ENCODE assay signal across 10 cellular contexts in genomic region chr11:67283490-67283963, GRCh38. TPM values are rescaled to one million over a fixed set of nuclear protein-coding genes. Genes with fewer than 3 reads are reported as not detected.
DNase-seq lines count a peak whose midpoint lies in the region; ATAC-seq and TF ChIP-seq lines count a peak whose summit lies in the region.
"Had no signal": no experiment of that assay in that cellular context is flagged by ENCODE, and none has a peak within 500 bp of the region (broad histone marks: within the 10 kb centered on the region; RNA-seq: fewer than 3 reads in every experiment).

No MANE protein-coding gene starts in this region.

- peaks cover 13% of the 10 kb centered on the region for H3K4me1 Mint-ChIP-seq in activated T-helper 17 cell treated with anti-CD3 and anti-CD28 coated beads, Interleukin-2, amount 50 U/mL, for 72 hours

- peaks cover 99% of the 10 kb centered on the region for H3K36me3 Mint-ChIP-seq in activated T-helper 17 cell treated with anti-CD3 and anti-CD28 coated beads, Interleukin-2, amount 50 U/mL, for 72 hours (ENCODE audit: low read depth)

- no peaks in the 10 kb centered on the region for H3K27me3 Mint-ChIP-seq in activated T-helper 17 cell treated with anti-CD3 and anti-CD28 coated beads, Interleukin-2, amount 50 U/mL, for 72 hours

- H3K4me3 ChIP-seq in mucosa of descending colon, result no peak overlapping the region

- no peak overlapping the region for H3K4me3 Mint-ChIP-seq in activated T-helper 17 cell treated with anti-CD3 and anti-CD28 coated beads, Interleukin-2, amount 50 U/mL, for 72 hours

- peak overlapping the region; percentile 100 for H3K27ac ChIP-seq in KOPT-K1 (ENCODE audit: low read depth, low read length, poor library complexity, severe bottlenecking)

- peaks cover 88% of the 10 kb centered on the region for H3K36me3 ChIP-seq in KOPT-K1 (ENCODE audit: insufficient read depth, low read length)
- H3K36me3 ChIP-seq in mucosa of descending colon (ENCODE audit: low read depth), result peaks cover 23% of the 10 kb centered on the region

- intact Hi-C loops in mucosa of descending colon (cut with DNase I, micrococcal nuclease), result no loop called here

- no peaks in the 10 kb centered on the region for H3K9me3 Mint-ChIP-seq in activated T-helper 17 cell treated with anti-CD3 and anti-CD28 coated beads, Interleukin-2, amount 50 U/mL, for 72 hours

- no peak for TF ChIP-seq CTCF in mucosa of descending colon (IDR thresholded peaks at IDR 0.05)

- peak; percentile 79 to 83 for DNase-seq in AML-193 (lab: John Stamatoyannopoulos, UW)
- peak in 2 of 3 donors; percentile 25 to 49 for DNase-seq in mucosa of descending colon
- DNase-seq in AG08395 (ENCODE audit: low spot score), result no peak
- DNase-seq in DMS53 (lab: John Stamatoyannopoulos, UW), result no peak
- DNase-seq: BE2C, NCI-H2227 treated with DMSO at 0.1 percent for 48 hours had no signal

- peaks cover 11% of the 10 kb centered on the region for H3K4me1 ChIP-seq in mucosa of descending colon (ENCODE audit: low read depth)

- ATAC-seq in activated T-helper 17 cell treated with anti-CD3 and anti-CD28 coated beads, Interleukin-2, amount 50 U/mL, for 72 hours (replicated peaks), result no peak
- ATAC-seq in mucosa of descending colon, result no peak
- no peak for ATAC-seq in GM21717 (IDR thresholded peaks at IDR 0.05; ENCODE audit: unreplicated experiment)
- no peak for ATAC-seq in GM18867 (IDR thresholded peaks at IDR 0.05; ENCODE audit: unreplicated experiment)

- H3K9me3 ChIP-seq in KOPT-K1 (ENCODE audit: insufficient read depth, low read length, poor library complexity, severe bottlenecking) (no peaks in the 10 kb centered on the region), mucosa of descending colon (no peaks in the 10 kb centered on the region)
- H3K9me3 ChIP-seq: BE2C had no signal

- H3K27ac Mint-ChIP-seq in activated T-helper 17 cell treated with anti-CD3 and anti-CD28 coated beads, Interleukin-2, amount 50 U/mL, for 72 hours, result peak overlapping the region; percentile 36

RNA-seq across cellular contexts. Expression of gene ANKRD13D, which starts 5.6 kb away (rescaled TPM):
- total RNA-seq in activated T-helper 17 cell treated with anti-CD3 and anti-CD28 coated beads, Interleukin-2, amount 50 U/mL, for 72 hours, result 100 to 1,000 TPM; 102 to 137 TPM
- 10 to 100 TPM; 20.0 to 46.3 (median 26.7) TPM for total RNA-seq in mucosa of descending colon

RNA-seq across cellular contexts. Expression of gene GRK2, which starts 17.3 kb away (rescaled TPM):
- total RNA-seq in activated T-helper 17 cell treated with anti-CD3 and anti-CD28 coated beads, Interleukin-2, amount 50 U/mL, for 72 hours, result 100 to 1,000 TPM; 197 to 265 TPM
- total RNA-seq in mucosa of descending colon, result 100 to 1,000 TPM in 2 of 3 donors, 10 to 100 TPM in 1; 86.8 to 114 (median 106) TPM

RNA-seq across cellular contexts. Expression of gene SSH3, which starts 19.8 kb away (rescaled TPM):
- total RNA-seq in activated T-helper 17 cell treated with anti-CD3 and anti-CD28 coated beads, Interleukin-2, amount 50 U/mL, for 72 hours, result 10 to 100 TPM; 15.8 to 22.0 TPM
- total RNA-seq in mucosa of descending colon, result 10 to 100 TPM; 55.8 to 87.0 (median 57.6) TPM

Comparison
In these comparisons a context has a peak if more than half of its experiments do, and no peak if none do; other contexts are left out.
1. DNase-seq: peak in AML-193 (2 of 2) and mucosa of descending colon (2 of 3); none in AG08395 (single experiment) and DMS53 (single experiment).